Comparison of ENCODE assay signal across 16 cellular contexts in the genomic region with DNA sequence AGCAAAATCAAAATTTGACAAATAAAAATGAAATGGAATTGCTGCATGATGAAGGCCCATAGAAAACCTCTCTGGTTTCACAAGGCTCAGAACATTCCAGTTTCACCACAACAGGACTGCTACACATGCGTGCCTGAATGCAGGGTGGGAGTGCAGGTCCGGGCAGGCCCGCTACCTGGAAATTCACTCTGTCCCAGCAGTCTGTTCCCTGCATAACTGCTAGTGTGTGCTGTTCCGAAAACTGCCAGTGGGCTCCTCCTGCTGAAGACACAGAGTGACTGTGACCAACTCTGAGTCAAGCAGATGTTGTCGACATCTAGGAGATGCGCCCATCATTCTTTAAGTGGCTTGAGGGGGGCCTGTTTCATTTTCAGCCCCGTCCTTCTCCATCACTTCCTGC.
"Had no signal": no experiment of that assay in that cellular context is flagged by ENCODE, and none has a peak within 500 bp of the region (broad histone marks: within the 10 kb centered on the region; RNA-seq: fewer than 3 reads in every experiment).

No MANE protein-coding gene starts in this region.

- H3K4me2 ChIP-seq: SK-N-SH had no signal

- H3K9me3 ChIP-seq: heart left ventricle, pancreas, SK-N-SH, thyroid gland had no signal

- H3K36me3 ChIP-seq: brain microvascular endothelial cell, heart left ventricle, pancreas, thyroid gland had no signal

- H3K4me1 ChIP-seq: heart left ventricle, pancreas, thyroid gland had no signal

- DNase-seq: activated CD4-positive, CD25-positive, alpha-beta regulatory T cell; activated effector memory CD4-positive, alpha-beta T cell treated with Interleukin-2 at 50 U/mL for 16 hours; activated T-cell treated with anti-CD3 and anti-CD28 coated beads, Interleukin-2, amount 50 U/mL, for 24 hours; brain microvascular endothelial cell; dorsolateral prefrontal cortex; foreskin melanocyte; heart left ventricle; left ventricle myocardium superior; mesendoderm; pancreas; retina; SK-N-SH; thyroid gland had no signal

- H3K9ac ChIP-seq: SK-N-SH had no signal

- H3K27ac ChIP-seq: brain microvascular endothelial cell, dorsolateral prefrontal cortex, heart left ventricle, pancreas, thyroid gland had no signal

- H3K4me3 ChIP-seq: dorsolateral prefrontal cortex, heart left ventricle, pancreas, thyroid gland had no signal

- H3K27me3 ChIP-seq: brain microvascular endothelial cell, heart left ventricle, pancreas, thyroid gland had no signal

- ATAC-seq: activated naive CD4-positive, alpha-beta T cell treated with anti-CD3 and anti-CD28 coated beads, Interleukin-2, amount 50 U/mL, for 72 hours; heart left ventricle; left ventricle myocardium superior; pancreas had no signal

- FAIRE-seq: endometrium, islet of Langerhans, pancreas had no signal
